1 cellular context compared by ENCODE assay signal in genomic region chr2:218396688-218397501, GRCh38.
A peak's percentile ranks its signal among the peaks of the same experiment; 100 is the strongest.
TF ChIP-seq lines count a peak whose summit lies in the region.

No MANE protein-coding gene starts in this region.

TF ChIP-seq in H1, 55 proteins besides CTCF, POLR2A, EP300 and RAD21 (continued from another document):
- TF ChIP-seq GTF2F1 (IDR thresholded peaks at IDR 0.05; ENCODE audit: borderline replicate concordance, low read depth, low read length) (no peak), NRF1 (IDR thresholded peaks at IDR 0.05; ENCODE audit: low read depth, low read length) (no peak), GABPA (IDR thresholded peaks at IDR 0.05; ENCODE audit: borderline replicate concordance, insufficient read depth, low read length) (no peak), SUZ12 (IDR thresholded peaks at IDR 0.05; ENCODE audit: low read length) (peak; percentile 71), TAF1 (IDR thresholded peaks at IDR 0.05; ENCODE audit: low read depth, low read length) (no peak), SAP30 (IDR thresholded peaks at IDR 0.05; ENCODE audit: insufficient read depth, insufficient replicate concordance, low read length) (no peak), RFX5 (IDR thresholded peaks at IDR 0.05; ENCODE audit: borderline replicate concordance, low read depth, low read length) (no peak), SIX5 (IDR thresholded peaks at IDR 0.05; ENCODE audit: low read depth, low read length) (no peak), CTBP2 (IDR thresholded peaks at IDR 0.05; ENCODE audit: borderline replicate concordance, insufficient read depth, insufficient read length, low read length) (no peak), SRF (IDR thresholded peaks at IDR 0.05; ENCODE audit: low read depth, low read length) (no peak), EZH2 (IDR thresholded peaks at IDR 0.05; ENCODE audit: low read depth, low read length, severe bottlenecking) (peak; percentile 39), JUN (IDR thresholded peaks at IDR 0.05; ENCODE audit: low read depth, low read length) (no peak), RNF2 (IDR thresholded peaks at IDR 0.05; ENCODE audit: borderline replicate concordance, low read depth, low read length, missing control alignments, poor library complexity, severe bottlenecking) (peak; percentile 26), KDM4A (IDR thresholded peaks at IDR 0.05; ENCODE audit: low read depth, low read length, severe bottlenecking) (peak; percentile 18), ZNF274 (IDR thresholded peaks at IDR 0.05; ENCODE audit: borderline replicate concordance, extremely low read depth, low read length) (no peak), POLR2AphosphoS5 (IDR thresholded peaks at IDR 0.05; ENCODE audit: low read depth, low read length) (no peak), KDM5A (IDR thresholded peaks at IDR 0.05; ENCODE audit: low read length) (no peak), SP4 (IDR thresholded peaks at IDR 0.05; ENCODE audit: low read length) (no peak), FOSL1 (IDR thresholded peaks at IDR 0.05; ENCODE audit: insufficient read depth, low read depth, low read length) (no peak), NANOG (IDR thresholded peaks at IDR 0.05; ENCODE audit: insufficient read depth, low read depth, low read length, poor library complexity, severe bottlenecking) (no peak), CEBPB (IDR thresholded peaks at IDR 0.05; ENCODE audit: low read depth, low read length) (no peak), PHF8 (conservative IDR thresholded peaks at IDR 0.05; ENCODE audit: low read depth, low read length) (no peak), POU5F1 (IDR thresholded peaks at IDR 0.05; ENCODE audit: low read depth, low read length) (no peak), JUND (IDR thresholded peaks at IDR 0.05; ENCODE audit: low read length) (no peak), RBBP5 (IDR thresholded peaks at IDR 0.05; ENCODE audit: borderline replicate concordance, low read depth, low read length) (no peak), TCF12 (IDR thresholded peaks at IDR 0.05; ENCODE audit: low read depth, low read length) (no peak), BACH1 (IDR thresholded peaks at IDR 0.05; ENCODE audit: low read length) (no peak), KDM1A (IDR thresholded peaks at IDR 0.05; ENCODE audit: borderline replicate concordance, low read length) (no peak), TBP (IDR thresholded peaks at IDR 0.05; ENCODE audit: low read depth, low read length) (no peak), TAF7 (optimal IDR thresholded peaks at IDR 0.05; ENCODE audit: borderline replicate concordance, low read depth, low read length) (no peak), HDAC2 (IDR thresholded peaks at IDR 0.05; ENCODE audit: borderline replicate concordance in 1 of 2, low read depth in 2 of 2, low read length in 2 of 2) (no peak), CHD2 (IDR thresholded peaks at IDR 0.05; ENCODE audit: low read length) (no peak), ASH2L (IDR thresholded peaks at IDR 0.05; ENCODE audit: low read length) (no peak), SIRT6 (IDR thresholded peaks at IDR 0.05; ENCODE audit: low read length) (no peak), RXRA (IDR thresholded peaks at IDR 0.05; ENCODE audit: insufficient read depth, low read depth, low read length) (no peak), SIN3A (conservative IDR thresholded peaks at IDR 0.05 in 1 of 2, IDR thresholded peaks at IDR 0.05 in 1 of 2; ENCODE audit: low read depth in 1 of 2, low read length in 2 of 2) (no peak)
- TF ChIP-seq, protein P1, sequence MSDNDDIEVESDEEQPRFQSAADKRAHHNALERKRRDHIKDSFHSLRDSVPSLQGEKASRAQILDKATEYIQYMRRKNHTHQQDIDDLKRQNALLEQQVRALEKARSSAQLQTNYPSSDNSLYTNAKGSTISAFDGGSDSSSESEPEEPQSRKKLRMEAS (IDR thresholded peaks at IDR 0.05) = peak; percentile 60; the same call in 1 of the 2 replicates
- TF ChIP-seq, protein P2, sequence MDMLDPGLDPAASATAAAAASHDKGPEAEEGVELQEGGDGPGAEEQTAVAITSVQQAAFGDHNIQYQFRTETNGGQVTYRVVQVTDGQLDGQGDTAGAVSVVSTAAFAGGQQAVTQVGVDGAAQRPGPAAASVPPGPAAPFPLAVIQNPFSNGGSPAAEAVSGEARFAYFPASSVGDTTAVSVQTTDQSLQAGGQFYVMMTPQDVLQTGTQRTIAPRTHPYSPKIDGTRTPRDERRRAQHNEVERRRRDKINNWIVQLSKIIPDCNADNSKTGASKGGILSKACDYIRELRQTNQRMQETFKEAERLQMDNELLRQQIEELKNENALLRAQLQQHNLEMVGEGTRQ (IDR thresholded peaks at IDR 0.05; ENCODE audit: low read length) = no peak
- TF ChIP-seq, protein P3, sequence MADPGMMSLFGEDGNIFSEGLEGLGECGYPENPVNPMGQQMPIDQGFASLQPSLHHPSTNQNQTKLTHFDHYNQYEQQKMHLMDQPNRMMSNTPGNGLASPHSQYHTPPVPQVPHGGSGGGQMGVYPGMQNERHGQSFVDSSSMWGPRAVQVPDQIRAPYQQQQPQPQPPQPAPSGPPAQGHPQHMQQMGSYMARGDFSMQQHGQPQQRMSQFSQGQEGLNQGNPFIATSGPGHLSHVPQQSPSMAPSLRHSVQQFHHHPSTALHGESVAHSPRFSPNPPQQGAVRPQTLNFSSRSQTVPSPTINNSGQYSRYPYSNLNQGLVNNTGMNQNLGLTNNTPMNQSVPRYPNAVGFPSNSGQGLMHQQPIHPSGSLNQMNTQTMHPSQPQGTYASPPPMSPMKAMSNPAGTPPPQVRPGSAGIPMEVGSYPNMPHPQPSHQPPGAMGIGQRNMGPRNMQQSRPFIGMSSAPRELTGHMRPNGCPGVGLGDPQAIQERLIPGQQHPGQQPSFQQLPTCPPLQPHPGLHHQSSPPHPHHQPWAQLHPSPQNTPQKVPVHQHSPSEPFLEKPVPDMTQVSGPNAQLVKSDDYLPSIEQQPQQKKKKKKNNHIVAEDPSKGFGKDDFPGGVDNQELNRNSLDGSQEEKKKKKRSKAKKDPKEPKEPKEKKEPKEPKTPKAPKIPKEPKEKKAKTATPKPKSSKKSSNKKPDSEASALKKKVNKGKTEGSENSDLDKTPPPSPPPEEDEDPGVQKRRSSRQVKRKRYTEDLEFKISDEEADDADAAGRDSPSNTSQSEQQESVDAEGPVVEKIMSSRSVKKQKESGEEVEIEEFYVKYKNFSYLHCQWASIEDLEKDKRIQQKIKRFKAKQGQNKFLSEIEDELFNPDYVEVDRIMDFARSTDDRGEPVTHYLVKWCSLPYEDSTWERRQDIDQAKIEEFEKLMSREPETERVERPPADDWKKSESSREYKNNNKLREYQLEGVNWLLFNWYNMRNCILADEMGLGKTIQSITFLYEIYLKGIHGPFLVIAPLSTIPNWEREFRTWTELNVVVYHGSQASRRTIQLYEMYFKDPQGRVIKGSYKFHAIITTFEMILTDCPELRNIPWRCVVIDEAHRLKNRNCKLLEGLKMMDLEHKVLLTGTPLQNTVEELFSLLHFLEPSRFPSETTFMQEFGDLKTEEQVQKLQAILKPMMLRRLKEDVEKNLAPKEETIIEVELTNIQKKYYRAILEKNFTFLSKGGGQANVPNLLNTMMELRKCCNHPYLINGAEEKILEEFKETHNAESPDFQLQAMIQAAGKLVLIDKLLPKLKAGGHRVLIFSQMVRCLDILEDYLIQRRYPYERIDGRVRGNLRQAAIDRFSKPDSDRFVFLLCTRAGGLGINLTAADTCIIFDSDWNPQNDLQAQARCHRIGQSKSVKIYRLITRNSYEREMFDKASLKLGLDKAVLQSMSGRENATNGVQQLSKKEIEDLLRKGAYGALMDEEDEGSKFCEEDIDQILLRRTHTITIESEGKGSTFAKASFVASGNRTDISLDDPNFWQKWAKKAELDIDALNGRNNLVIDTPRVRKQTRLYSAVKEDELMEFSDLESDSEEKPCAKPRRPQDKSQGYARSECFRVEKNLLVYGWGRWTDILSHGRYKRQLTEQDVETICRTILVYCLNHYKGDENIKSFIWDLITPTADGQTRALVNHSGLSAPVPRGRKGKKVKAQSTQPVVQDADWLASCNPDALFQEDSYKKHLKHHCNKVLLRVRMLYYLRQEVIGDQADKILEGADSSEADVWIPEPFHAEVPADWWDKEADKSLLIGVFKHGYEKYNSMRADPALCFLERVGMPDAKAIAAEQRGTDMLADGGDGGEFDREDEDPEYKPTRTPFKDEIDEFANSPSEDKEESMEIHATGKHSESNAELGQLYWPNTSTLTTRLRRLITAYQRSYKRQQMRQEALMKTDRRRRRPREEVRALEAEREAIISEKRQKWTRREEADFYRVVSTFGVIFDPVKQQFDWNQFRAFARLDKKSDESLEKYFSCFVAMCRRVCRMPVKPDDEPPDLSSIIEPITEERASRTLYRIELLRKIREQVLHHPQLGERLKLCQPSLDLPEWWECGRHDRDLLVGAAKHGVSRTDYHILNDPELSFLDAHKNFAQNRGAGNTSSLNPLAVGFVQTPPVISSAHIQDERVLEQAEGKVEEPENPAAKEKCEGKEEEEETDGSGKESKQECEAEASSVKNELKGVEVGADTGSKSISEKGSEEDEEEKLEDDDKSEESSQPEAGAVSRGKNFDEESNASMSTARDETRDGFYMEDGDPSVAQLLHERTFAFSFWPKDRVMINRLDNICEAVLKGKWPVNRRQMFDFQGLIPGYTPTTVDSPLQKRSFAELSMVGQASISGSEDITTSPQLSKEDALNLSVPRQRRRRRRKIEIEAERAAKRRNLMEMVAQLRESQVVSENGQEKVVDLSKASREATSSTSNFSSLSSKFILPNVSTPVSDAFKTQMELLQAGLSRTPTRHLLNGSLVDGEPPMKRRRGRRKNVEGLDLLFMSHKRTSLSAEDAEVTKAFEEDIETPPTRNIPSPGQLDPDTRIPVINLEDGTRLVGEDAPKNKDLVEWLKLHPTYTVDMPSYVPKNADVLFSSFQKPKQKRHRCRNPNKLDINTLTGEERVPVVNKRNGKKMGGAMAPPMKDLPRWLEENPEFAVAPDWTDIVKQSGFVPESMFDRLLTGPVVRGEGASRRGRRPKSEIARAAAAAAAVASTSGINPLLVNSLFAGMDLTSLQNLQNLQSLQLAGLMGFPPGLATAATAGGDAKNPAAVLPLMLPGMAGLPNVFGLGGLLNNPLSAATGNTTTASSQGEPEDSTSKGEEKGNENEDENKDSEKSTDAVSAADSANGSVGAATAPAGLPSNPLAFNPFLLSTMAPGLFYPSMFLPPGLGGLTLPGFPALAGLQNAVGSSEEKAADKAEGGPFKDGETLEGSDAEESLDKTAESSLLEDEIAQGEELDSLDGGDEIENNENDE (IDR thresholded peaks at IDR 0.05; ENCODE audit: insufficient replicate concordance, low read length) = no peak
- TF ChIP-seq, protein P4, sequence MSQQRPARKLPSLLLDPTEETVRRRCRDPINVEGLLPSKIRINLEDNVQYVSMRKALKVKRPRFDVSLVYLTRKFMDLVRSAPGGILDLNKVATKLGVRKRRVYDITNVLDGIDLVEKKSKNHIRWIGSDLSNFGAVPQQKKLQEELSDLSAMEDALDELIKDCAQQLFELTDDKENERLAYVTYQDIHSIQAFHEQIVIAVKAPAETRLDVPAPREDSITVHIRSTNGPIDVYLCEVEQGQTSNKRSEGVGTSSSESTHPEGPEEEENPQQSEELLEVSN (IDR thresholded peaks at IDR 0.05) = no peak
TF ChIP-seq in H1: peak in this region for 5.
